13 cellular contexts compared by ENCODE assay signal in the genomic region with DNA sequence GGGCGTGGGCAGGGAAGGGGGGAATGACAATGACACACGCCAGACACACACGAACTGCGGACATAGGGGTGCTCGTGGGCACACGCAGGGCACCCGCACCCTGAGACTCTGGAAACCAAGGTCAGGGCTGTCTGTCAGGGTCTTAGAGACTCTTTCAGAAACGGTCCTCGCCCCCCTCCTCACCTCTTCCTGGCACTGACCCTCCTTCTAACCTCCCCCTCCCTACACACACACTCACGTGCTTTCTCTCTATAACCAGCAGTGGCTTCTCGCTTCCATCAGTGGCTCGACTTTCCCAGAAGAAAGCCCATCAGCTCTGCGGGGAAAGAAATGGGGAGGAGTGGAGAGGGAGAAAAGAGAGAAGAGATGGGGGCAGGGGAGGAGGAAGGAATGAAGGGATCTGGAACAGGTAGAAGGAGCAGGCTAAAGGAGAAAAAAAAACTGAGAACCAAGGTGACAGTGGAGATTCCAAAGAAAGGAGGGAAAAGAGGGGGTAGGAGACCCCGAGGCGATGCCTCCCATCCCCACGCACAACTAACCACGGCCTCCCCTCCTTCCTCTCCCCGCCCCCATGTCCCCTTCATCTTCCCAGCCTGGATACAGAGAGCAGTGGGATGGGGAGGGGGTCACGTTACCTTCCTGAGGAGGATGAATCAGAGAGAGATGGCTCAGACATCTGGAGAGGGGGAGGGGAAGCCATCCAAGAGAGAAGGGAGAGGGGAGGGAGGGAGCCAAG. TPM values are rescaled to one million over a fixed set of nuclear protein-coding genes. Genes with fewer than 3 reads are reported as not detected.
A peak's percentile ranks its signal among the peaks of the same experiment; 100 is the strongest.
DNase-seq lines count a peak whose midpoint lies in the region; ATAC-seq and TF ChIP-seq lines count a peak whose summit lies in the region.
"Had no signal": no experiment of that assay in that cellular context is flagged by ENCODE, and none has a peak within 500 bp of the region (broad histone marks: within the 10 kb centered on the region; RNA-seq: fewer than 3 reads in every experiment).

No MANE protein-coding gene starts in this region.

- no peak overlapping the region for H2BK5ac ChIP-seq in IMR-90 (ENCODE audit: low read depth, low read length, poor library complexity, severe bottlenecking)

- H3K36me3 ChIP-seq in IMR-90 (ENCODE audit: control insufficient read depth, insufficient read depth, low read length): no peaks in the 10 kb centered on the region
- H3K36me3 ChIP-seq: upper lobe of left lung had no signal

- no peak overlapping the region for H3K27ac Mint-ChIP-seq in activated T-helper 1 cell treated with anti-CD3 and anti-CD28 coated beads, Interleukin-12 subunit alpha, Interleukin-12 subunit beta, Interleukin-2, Interleukin-4 antibody, amounts not matched to agents 30 ng/mL and 10 ng/mL and 1 ng/mL, durations not matched to agents 14 hours and 24 hours and 36 hours
- peak overlapping the region in 4 of 6 donors; percentile 10 to 93 (median 79) for H3K27ac Mint-ChIP-seq in naive B cell
- H3K27ac Mint-ChIP-seq: activated B cell treated with CpG ODN at 0.5 μM for 24 hours; activated naive CD8-positive, alpha-beta T cell treated with anti-CD3 and anti-CD28 coated beads, Interleukin-2, amount 50 U/mL, for 24 hours; progenitor cell of endocrine pancreas had no signal

- H3K4me1 Mint-ChIP-seq in activated T-helper 1 cell treated with anti-CD3 and anti-CD28 coated beads, Interleukin-12 subunit alpha, Interleukin-12 subunit beta, Interleukin-2, Interleukin-4 antibody, amounts not matched to agents 30 ng/mL and 10 ng/mL and 1 ng/mL, durations not matched to agents 14 hours and 24 hours and 36 hours (ENCODE audit: low read depth): peaks cover 69% of the 10 kb centered on the region
- H3K4me1 Mint-ChIP-seq in naive B cell: peaks cover 53 to 73% (median 67%) of the 10 kb centered on the region in 3 donors

- H3K79me1 ChIP-seq in IMR-90 (ENCODE audit: low read depth in 1 of 2, low read length in 2 of 2): peaks cover 0 to 3% of the 10 kb centered on the region in 2 experiments; a peak in 1 of 4 replicates

- H4K20me1 ChIP-seq in IMR-90 (ENCODE audit: insufficient read depth, low read length): peaks cover 14% of the 10 kb centered on the region; the same call in 1 of the 2 replicates

- DNase-seq in NCI-H1417 (lab: John Stamatoyannopoulos, UW) (peak; percentile 32 to 65 (median 62)), NCI-H1417 treated with DMSO at 0.1 percent for 48 hours (lab: John Stamatoyannopoulos, UW) (no peak), IMR-90 (peak; percentile 65), naive B cell (no peak), C1 segment of cervical spinal cord (lab: John Stamatoyannopoulos, UW) (no peak), SKM-1 treated with dmso at 0.1 percent for 144 hours (lab: John Stamatoyannopoulos, UW; ENCODE audit: unreplicated experiment) (no peak)
- no peak for DNase-seq in activated T-helper 1 cell treated with anti-CD3 and anti-CD28 coated beads, Interleukin-12 subunit alpha, Interleukin-12 subunit beta, Interleukin-2, Interleukin-4 antibody, amounts not matched to agents 30 ng/mL and 10 ng/mL and 1 ng/mL, durations not matched to agents 14 hours and 24 hours and 36 hours (ENCODE audit: low spot score)
- DNase-seq: activated B cell treated with CpG ODN at 0.5 μM for 24 hours; activated naive CD8-positive, alpha-beta T cell treated with anti-CD3 and anti-CD28 coated beads, Interleukin-2, amount 50 U/mL, for 24 hours; effector CD8-positive, alpha-beta T cell; upper lobe of left lung had no signal

- intact Hi-C loops in IMR-90 (cut with micrococcal nuclease): no loop called here
- intact Hi-C loops in activated T-helper 1 cell treated with anti-CD3 and anti-CD28 coated beads, Interleukin-12 subunit alpha, Interleukin-12 subunit beta, Interleukin-2, Interleukin-4 antibody, amounts not matched to agents 30 ng/mL and 10 ng/mL and 1 ng/mL, durations not matched to agents 14 hours and 24 hours and 36 hours (cut with micrococcal nuclease): no loop called here

- peak overlapping the region; percentile 69 for H2AFZ ChIP-seq in IMR-90 (replicated peaks; ENCODE audit: low read length, poor library complexity)

- in situ Hi-C loops in IMR-90 (cut with MboI; ENCODE audit: low sequenced_read_pairs): no loop called here

- H3K4me3 ChIP-seq in IMR-90 (ENCODE audit: insufficient read depth, low read depth, low read length): no peak overlapping the region
- H3K4me3 ChIP-seq: upper lobe of left lung had no signal

- no peak overlapping the region for H3K9ac ChIP-seq in IMR-90 (ENCODE audit: low read depth, low read length)

- TF ChIP-seq RAD21 in IMR-90 (IDR thresholded peaks at IDR 0.05; ENCODE audit: low read length): no peak

- BruUV-seq in IMR-90 (replicated peaks; lab: Mats Ljungman, UMichigan): no TSS peak

- no peaks in the 10 kb centered on the region for H3K9me3 ChIP-seq in IMR-90 (ENCODE audit: control insufficient read depth, insufficient read depth, low read length)
- H3K9me3 ChIP-seq: upper lobe of left lung had no signal

- peaks cover 77% of the 10 kb centered on the region for H3K27me3 Mint-ChIP-seq in activated T-helper 1 cell treated with anti-CD3 and anti-CD28 coated beads, Interleukin-12 subunit alpha, Interleukin-12 subunit beta, Interleukin-2, Interleukin-4 antibody, amounts not matched to agents 30 ng/mL and 10 ng/mL and 1 ng/mL, durations not matched to agents 14 hours and 24 hours and 36 hours (ENCODE audit: insufficient read depth)
- peaks cover 57 to 79% (median 71%) of the 10 kb centered on the region in 3 donors for H3K27me3 Mint-ChIP-seq in naive B cell

- peaks cover 3% of the 10 kb centered on the region for H3K36me3 Mint-ChIP-seq in activated T-helper 1 cell treated with anti-CD3 and anti-CD28 coated beads, Interleukin-12 subunit alpha, Interleukin-12 subunit beta, Interleukin-2, Interleukin-4 antibody, amounts not matched to agents 30 ng/mL and 10 ng/mL and 1 ng/mL, durations not matched to agents 14 hours and 24 hours and 36 hours (ENCODE audit: low read depth)
- peaks cover 0 to 43% of the 10 kb centered on the region in 2 donors for H3K36me3 Mint-ChIP-seq in naive B cell

- H4K5ac ChIP-seq in IMR-90 (ENCODE audit: low read depth, low read length): no peak overlapping the region

- no peak overlapping the region for H3K56ac ChIP-seq in IMR-90 (ENCODE audit: extremely low read depth, insufficient read depth, low read length)

- no peak for TF ChIP-seq CTCF in IMR-90 (conservative IDR thresholded peaks at IDR 0.05; ENCODE audit: low read depth, low read length)

- dilution Hi-C loops in IMR-90 (cut with HindIII; ENCODE audit: low sequenced_read_pairs, unreplicated experiment): no loop called here

- no peak overlapping the region for H2BK120ac ChIP-seq in IMR-90 (ENCODE audit: low read depth, low read length)

- POLR2A ChIA-PET in IMR-90 (lab: Charles Lee; ENCODE audit: unreplicated experiment): no interaction called here

- peak overlapping the region; percentile 26 for H3K4me3 Mint-ChIP-seq in activated T-helper 1 cell treated with anti-CD3 and anti-CD28 coated beads, Interleukin-12 subunit alpha, Interleukin-12 subunit beta, Interleukin-2, Interleukin-4 antibody, amounts not matched to agents 30 ng/mL and 10 ng/mL and 1 ng/mL, durations not matched to agents 14 hours and 24 hours and 36 hours
- H3K4me3 Mint-ChIP-seq in naive B cell: peak overlapping the region in 6 of 8 donors; percentile 8 to 86 (median 54)
- H3K4me3 Mint-ChIP-seq: activated B cell treated with CpG ODN at 0.5 μM for 24 hours; activated naive CD8-positive, alpha-beta T cell treated with anti-CD3 and anti-CD28 coated beads, Interleukin-2, amount 50 U/mL, for 24 hours had no signal

- no peak overlapping the region for H4K91ac ChIP-seq in IMR-90 (ENCODE audit: insufficient read depth, low read depth, low read length)

- H3K9me1 ChIP-seq in IMR-90 (ENCODE audit: insufficient read depth, low read length): peaks cover 14% of the 10 kb centered on the region

- TF ChIP-seq POLR2A in IMR-90 (IDR thresholded peaks at IDR 0.05; ENCODE audit: low read depth, low read length): no peak

- ATAC-seq in IMR-90 (ENCODE audit: low read depth) (no peak), naive B cell (ENCODE audit: low read depth in 2 of 2) (no peak), HG03039 (IDR thresholded peaks at IDR 0.05; ENCODE audit: unreplicated experiment) (no peak)
- ATAC-seq: activated naive CD8-positive, alpha-beta T cell treated with anti-CD3 and anti-CD28 coated beads, Interleukin-2, amount 50 U/mL, for 24 hours had no signal

- no peak overlapping the region for H2AK9ac ChIP-seq in IMR-90 (replicated peaks; ENCODE audit: low read depth, low read length, poor library complexity)

- H3K18ac ChIP-seq in IMR-90 (ENCODE audit: low read depth, low read length): no peak overlapping the region

- CTCF ChIA-PET in IMR-90 (lab: Yijun Ruan, JAX): no interaction called here

- H4K8ac ChIP-seq in IMR-90 (ENCODE audit: low read depth in 2 of 2, low read length in 2 of 2): no peak overlapping the region

- H3K23ac ChIP-seq in IMR-90 (ENCODE audit: low read depth, low read length): no peak overlapping the region; the same call in 1 of the 2 replicates

- no peak overlapping the region for H2BK20ac ChIP-seq in IMR-90 (ENCODE audit: low read depth, low read length)

- H3K4me2 ChIP-seq in IMR-90 (ENCODE audit: low read depth, low read length): peak overlapping the region; percentile 18

- H3K4me1 ChIP-seq in IMR-90 (ENCODE audit: control insufficient read depth, insufficient read depth, low read length): peaks cover 20% of the 10 kb centered on the region

- H3K9me3 Mint-ChIP-seq in activated T-helper 1 cell treated with anti-CD3 and anti-CD28 coated beads, Interleukin-12 subunit alpha, Interleukin-12 subunit beta, Interleukin-2, Interleukin-4 antibody, amounts not matched to agents 30 ng/mL and 10 ng/mL and 1 ng/mL, durations not matched to agents 14 hours and 24 hours and 36 hours: no peaks in the 10 kb centered on the region
- peaks cover 0 to 10% (median 2%) of the 10 kb centered on the region in 7 donors for H3K9me3 Mint-ChIP-seq in naive B cell
- H3K9me3 Mint-ChIP-seq: activated B cell treated with CpG ODN at 0.5 μM for 24 hours; activated naive CD8-positive, alpha-beta T cell treated with anti-CD3 and anti-CD28 coated beads, Interleukin-2, amount 50 U/mL, for 24 hours had no signal

- H3K27me3 ChIP-seq in IMR-90 (ENCODE audit: control insufficient read depth, insufficient read depth, low read length): peaks cover 47% of the 10 kb centered on the region

- H3K14ac ChIP-seq in IMR-90 (replicated peaks; ENCODE audit: low read depth, low read length): no peak overlapping the region

- no peak overlapping the region for H3K4ac ChIP-seq in IMR-90 (ENCODE audit: low read depth, low read length)

- WGBS in IMR-90 (ENCODE audit: extremely low coverage in 2 of 2, insufficient read length in 1 of 2), 2 experiments: no CpG with 5 or more reads among the region's 19 CpGs

- no peak overlapping the region for H3K27ac ChIP-seq in IMR-90 (ENCODE audit: insufficient read depth, low read length)
- H3K27ac ChIP-seq: upper lobe of left lung had no signal

- no peak overlapping the region; the same call in 1 of the 2 replicates for H2AK5ac ChIP-seq in IMR-90 (ENCODE audit: low read depth, low read length)

- H2BK15ac ChIP-seq in IMR-90 (ENCODE audit: low read depth, low read length): peak overlapping the region; percentile 35; the same call in 1 of the 3 replicates

RNA-seq across cellular contexts. Expression of a gene that starts 1.7 kb away (rescaled TPM):
- 0.18 and 0.28 TPM in 2 replicates for total RNA-seq in IMR-90 (2012; rRNA removed)
- polyA plus RNA-seq in IMR-90 (2012; rRNA removed): 0.50 and 0.59 TPM in 2 replicates
- polyA plus RNA-seq in IMR-90 (2012; cell fraction: cytosol; rRNA removed): 0.64 and 0.82 TPM in 2 replicates
- polyA plus RNA-seq in IMR-90 (2012; cell fraction: nucleus; rRNA removed; ENCODE audit: low replicate concordance): 0.36 and 0.83 TPM in 2 replicates
- 0.10 and 0.21 TPM in 2 replicates for total RNA-seq in activated T-helper 1 cell treated with anti-CD3 and anti-CD28 coated beads, Interleukin-12 subunit alpha, Interleukin-12 subunit beta, Interleukin-2, Interleukin-4 antibody, amounts not matched to agents 30 ng/mL and 10 ng/mL and 1 ng/mL, durations not matched to agents 14 hours and 24 hours and 36 hours
- polyA plus RNA-seq in naive B cell (ENCODE audit: low read depth in 6 of 6): not detected

RNA-seq across cellular contexts. Expression of a gene that starts 12.8 kb away (rescaled TPM):
- total RNA-seq in IMR-90 (2012; rRNA removed): 233 and 295 TPM in 2 replicates
- polyA plus RNA-seq in IMR-90 (2012; rRNA removed): 178 and 187 TPM in 2 replicates
- 282 and 325 TPM in 2 replicates for polyA plus RNA-seq in IMR-90 (2012; cell fraction: cytosol; rRNA removed)
- polyA plus RNA-seq in IMR-90 (2012; cell fraction: nucleus; rRNA removed; ENCODE audit: low replicate concordance): 110 and 121 TPM in 2 replicates
- 45.7 and 53.3 TPM in 2 replicates for total RNA-seq in activated T-helper 1 cell treated with anti-CD3 and anti-CD28 coated beads, Interleukin-12 subunit alpha, Interleukin-12 subunit beta, Interleukin-2, Interleukin-4 antibody, amounts not matched to agents 30 ng/mL and 10 ng/mL and 1 ng/mL, durations not matched to agents 14 hours and 24 hours and 36 hours
- polyA plus RNA-seq in naive B cell (ENCODE audit: low read depth in 6 of 6): 10 to 100 TPM in 1 of 6 donors, 1 to 10 TPM in 5; 3.7 to 10.3 (median 4.9) TPM

RNA-seq across cellular contexts. Expression of a gene that starts 13.0 kb away (rescaled TPM):
- total RNA-seq in IMR-90 (2012; rRNA removed): not detected in 2 replicates
- polyA plus RNA-seq in IMR-90 (2012; rRNA removed) (0.03 and 0.05 TPM in 2 replicates), naive B cell (ENCODE audit: low read depth in 6 of 6) (not detected)
- polyA plus RNA-seq in IMR-90 (2012; cell fraction: cytosol; rRNA removed): 0.02 and 0.04 TPM in 2 replicates
- 0.25 and 0.53 TPM in 2 replicates for polyA plus RNA-seq in IMR-90 (2012; cell fraction: nucleus; rRNA removed; ENCODE audit: low replicate concordance)
- total RNA-seq in activated T-helper 1 cell treated with anti-CD3 and anti-CD28 coated beads, Interleukin-12 subunit alpha, Interleukin-12 subunit beta, Interleukin-2, Interleukin-4 antibody, amounts not matched to agents 30 ng/mL and 10 ng/mL and 1 ng/mL, durations not matched to agents 14 hours and 24 hours and 36 hours: 0.08 TPM in 1 of 2 replicates, not detected in the other
- total RNA-seq: activated B cell treated with CpG ODN at 0.5 μM for 24 hours, progenitor cell of endocrine pancreas, upper lobe of left lung had no signal

RNA-seq across cellular contexts. Expression of a gene that starts 33.8 kb away (rescaled TPM):
- not detected in 2 replicates for total RNA-seq in IMR-90 (2012; rRNA removed)
- polyA plus RNA-seq in IMR-90 (2012; rRNA removed) (not detected in 2 replicates), naive B cell (ENCODE audit: low read depth in 6 of 6) (not detected)
- polyA plus RNA-seq in IMR-90 (2012; cell fraction: cytosol; rRNA removed): not detected in 2 replicates
- not detected in 2 replicates for polyA plus RNA-seq in IMR-90 (2012; cell fraction: nucleus; rRNA removed; ENCODE audit: low replicate concordance)
- total RNA-seq in activated T-helper 1 cell treated with anti-CD3 and anti-CD28 coated beads, Interleukin-12 subunit alpha, Interleukin-12 subunit beta, Interleukin-2, Interleukin-4 antibody, amounts not matched to agents 30 ng/mL and 10 ng/mL and 1 ng/mL, durations not matched to agents 14 hours and 24 hours and 36 hours: not detected in 2 replicates
- total RNA-seq: activated B cell treated with CpG ODN at 0.5 μM for 24 hours, progenitor cell of endocrine pancreas, upper lobe of left lung had no signal

RNA-seq across cellular contexts. Expression of a gene that starts 40.2 kb away (rescaled TPM):
- total RNA-seq in IMR-90 (2012; rRNA removed): 1,441 and 1,485 TPM in 2 replicates
- polyA plus RNA-seq in IMR-90 (2012; rRNA removed) (2,783 and 2,870 TPM in 2 replicates), naive B cell (ENCODE audit: low read depth in 6 of 6) (under 1 TPM in 1 of 6 donors, not detected in 5; 0.44 TPM)
- polyA plus RNA-seq in IMR-90 (2012; cell fraction: cytosol; rRNA removed): 1,325 and 1,597 TPM in 2 replicates
- polyA plus RNA-seq in IMR-90 (2012; cell fraction: nucleus; rRNA removed; ENCODE audit: low replicate concordance): 924 and 1,074 TPM in 2 replicates
- 0.36 and 0.47 TPM in 2 replicates for total RNA-seq in activated T-helper 1 cell treated with anti-CD3 and anti-CD28 coated beads, Interleukin-12 subunit alpha, Interleukin-12 subunit beta, Interleukin-2, Interleukin-4 antibody, amounts not matched to agents 30 ng/mL and 10 ng/mL and 1 ng/mL, durations not matched to agents 14 hours and 24 hours and 36 hours
- total RNA-seq: activated B cell treated with CpG ODN at 0.5 μM for 24 hours had no signal

Comparison
In these comparisons a context has a peak if more than half of its experiments do, and no peak if none do; other contexts are left out.
1. DNase-seq: peak in NCI-H1417 (3 of 3) and IMR-90 (single experiment); none in NCI-H1417 treated with DMSO at 0.1 percent for 48 hours (single experiment), activated T-helper 1 cell treated with anti-CD3 and anti-CD28 coated beads, Interleukin-12 subunit alpha, Interleukin-12 subunit beta, Interleukin-2, Interleukin-4 antibody, amounts not matched to agents 30 ng/mL and 10 ng/mL and 1 ng/mL, durations not matched to agents 14 hours and 24 hours and 36 hours (single experiment), naive B cell (single experiment), C1 segment of cervical spinal cord (0 of 14) and SKM-1 treated with dmso at 0.1 percent for 144 hours (single experiment).